Comparison of ENCODE assay signal across 1 cellular context in the genomic region with DNA sequence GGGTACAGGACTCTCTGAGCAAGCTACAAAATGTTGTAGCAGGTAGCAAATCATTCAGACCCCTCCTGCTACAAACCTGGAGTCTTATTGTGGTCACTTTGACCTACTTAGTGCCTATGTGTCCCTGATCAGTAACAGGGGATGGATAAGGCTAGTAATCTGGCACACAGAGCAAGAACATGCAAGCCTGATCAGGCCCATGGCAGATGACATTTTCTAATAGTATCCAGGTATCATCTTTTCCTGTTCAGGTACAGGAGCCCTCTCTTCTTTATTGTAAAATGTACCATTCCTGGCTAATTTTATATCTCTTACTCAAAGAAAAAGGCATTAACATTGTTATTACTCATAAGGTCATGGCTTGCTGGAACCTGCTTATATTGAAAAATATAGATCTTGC.
TF ChIP-seq lines count a peak whose summit lies in the region.

No MANE protein-coding gene starts in this region.

TF ChIP-seq in GM23338, 12 proteins besides CTCF, POLR2A, EP300 and RAD21 (continued from another document):
- no peak for TF ChIP-seq JUNB (IDR thresholded peaks at IDR 0.05; ENCODE audit: unreplicated experiment)
- no peak for TF ChIP-seq EZH2 (IDR thresholded peaks at IDR 0.05; ENCODE audit: low read depth, unreplicated experiment)
- no peak for TF ChIP-seq STAT1 (IDR thresholded peaks at IDR 0.05; ENCODE audit: unreplicated experiment)
- TF ChIP-seq POLR2AphosphoS5 (IDR thresholded peaks at IDR 0.05; ENCODE audit: low read depth), result no peak
- TF ChIP-seq, protein P1, sequence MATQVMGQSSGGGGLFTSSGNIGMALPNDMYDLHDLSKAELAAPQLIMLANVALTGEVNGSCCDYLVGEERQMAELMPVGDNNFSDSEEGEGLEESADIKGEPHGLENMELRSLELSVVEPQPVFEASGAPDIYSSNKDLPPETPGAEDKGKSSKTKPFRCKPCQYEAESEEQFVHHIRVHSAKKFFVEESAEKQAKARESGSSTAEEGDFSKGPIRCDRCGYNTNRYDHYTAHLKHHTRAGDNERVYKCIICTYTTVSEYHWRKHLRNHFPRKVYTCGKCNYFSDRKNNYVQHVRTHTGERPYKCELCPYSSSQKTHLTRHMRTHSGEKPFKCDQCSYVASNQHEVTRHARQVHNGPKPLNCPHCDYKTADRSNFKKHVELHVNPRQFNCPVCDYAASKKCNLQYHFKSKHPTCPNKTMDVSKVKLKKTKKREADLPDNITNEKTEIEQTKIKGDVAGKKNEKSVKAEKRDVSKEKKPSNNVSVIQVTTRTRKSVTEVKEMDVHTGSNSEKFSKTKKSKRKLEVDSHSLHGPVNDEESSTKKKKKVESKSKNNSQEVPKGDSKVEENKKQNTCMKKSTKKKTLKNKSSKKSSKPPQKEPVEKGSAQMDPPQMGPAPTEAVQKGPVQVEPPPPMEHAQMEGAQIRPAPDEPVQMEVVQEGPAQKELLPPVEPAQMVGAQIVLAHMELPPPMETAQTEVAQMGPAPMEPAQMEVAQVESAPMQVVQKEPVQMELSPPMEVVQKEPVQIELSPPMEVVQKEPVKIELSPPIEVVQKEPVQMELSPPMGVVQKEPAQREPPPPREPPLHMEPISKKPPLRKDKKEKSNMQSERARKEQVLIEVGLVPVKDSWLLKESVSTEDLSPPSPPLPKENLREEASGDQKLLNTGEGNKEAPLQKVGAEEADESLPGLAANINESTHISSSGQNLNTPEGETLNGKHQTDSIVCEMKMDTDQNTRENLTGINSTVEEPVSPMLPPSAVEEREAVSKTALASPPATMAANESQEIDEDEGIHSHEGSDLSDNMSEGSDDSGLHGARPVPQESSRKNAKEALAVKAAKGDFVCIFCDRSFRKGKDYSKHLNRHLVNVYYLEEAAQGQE (IDR thresholded peaks at IDR 0.05; ENCODE audit: unreplicated experiment), result no peak
TF ChIP-seq in GM23338: peak in this region for 0.
